Comparison of ENCODE assay signal across 25 cellular contexts in genomic region chr4:88604978-88605678, GRCh38. TPM values are rescaled to one million over a fixed set of nuclear protein-coding genes. Genes with fewer than 3 reads are reported as not detected.
A peak's percentile ranks its signal among the peaks of the same experiment; 100 is the strongest.
DNase-seq lines count a peak whose midpoint lies in the region; ATAC-seq and TF ChIP-seq lines count a peak whose summit lies in the region.
"Had no signal": no experiment of that assay in that cellular context is flagged by ENCODE, and none has a peak within 500 bp of the region (broad histone marks: within the 10 kb centered on the region; RNA-seq: fewer than 3 reads in every experiment).

No MANE protein-coding gene starts in this region.

- no peak overlapping the region for H2BK12ac ChIP-seq in trophoblast cell (ENCODE audit: low read length)

- H2AK5ac ChIP-seq in trophoblast cell (ENCODE audit: low read length) = no peak overlapping the region

- H3K27me3 ChIP-seq in CD4-positive, alpha-beta T cell (ENCODE audit: control insufficient read depth, insufficient read depth, low read length) = no peaks in the 10 kb centered on the region
- H3K27me3 ChIP-seq in trophoblast cell (ENCODE audit: insufficient read depth, low read length) = no peaks in the 10 kb centered on the region

- no peak overlapping the region for H3K27ac Mint-ChIP-seq in activated T-cell treated with anti-CD3 and anti-CD28 coated beads, Interleukin-2, amount 50 U/mL, for 24 hours
- H3K27ac Mint-ChIP-seq in CD4-positive, alpha-beta T cell = peak overlapping the region; percentile 54
- H3K27ac Mint-ChIP-seq in T-cell (peak overlapping the region; percentile 34 to 68), memory B cell (peak overlapping the region; percentile 13)
- no peak overlapping the region for H3K27ac Mint-ChIP-seq in activated CD4-positive, alpha-beta T cell treated with anti-CD3 and anti-CD28 coated beads for 36 hours

- H3K9me3 ChIP-seq in CD4-positive, alpha-beta T cell (ENCODE audit: control insufficient read depth, low read length) = no peaks in the 10 kb centered on the region
- no peaks in the 10 kb centered on the region for H3K9me3 ChIP-seq in trophoblast cell (ENCODE audit: insufficient read depth, low read depth, low read length)
- H3K9me3 ChIP-seq: Caco-2 had no signal

- H3K4me3 ChIP-seq in trophoblast cell (ENCODE audit: low read depth, low read length) = no peak overlapping the region

- H3K36me3 ChIP-seq in trophoblast cell (ENCODE audit: control insufficient read depth in 1 of 2, insufficient read depth in 2 of 2, low read length in 2 of 2) = no peaks in the 10 kb centered on the region

- H2BK120ac ChIP-seq in trophoblast cell (ENCODE audit: insufficient read depth, low read length, poor library complexity) = no peak overlapping the region

- no peak overlapping the region for H4K12ac ChIP-seq in trophoblast cell (ENCODE audit: low read depth, low read length)

- no peak for DNase-seq in activated T-cell treated with anti-CD3 and anti-CD28 coated beads, Interleukin-2, amount 50 U/mL, for 4 hours
- no peak for DNase-seq in activated T-cell treated with anti-CD3 and anti-CD28 coated beads, Interleukin-2, amount 50 U/mL, for 24 hours
- no peak for DNase-seq in CD4-positive, alpha-beta T cell
- DNase-seq in T-cell = no peak
- DNase-seq in memory B cell (ENCODE audit: low spot score in 2 of 2) = no peak
- DNase-seq in activated CD4-positive, alpha-beta T cell treated with anti-CD3 and anti-CD28 coated beads for 36 hours = no peak
- DNase-seq in EL = no peak
- no peak for DNase-seq in trophoblast cell
- DNase-seq: 8988T, ACHN, Caco-2, DMS 273 treated with DMSO at 0.1 percent for 48 hours, DMS79, HCEC 1CT, NCI-H1048, NCI-H1417 treated with DMSO at 0.1 percent for 48 hours, NCI-H1694 treated with DMSO at 0.1 percent for 48 hours, NCI-H2081, NCI-H2171, NCI-H226, NCI-H510A, NCI-H69, RPMI8226, SHP77 treated with DMSO at 0.1 percent for 48 hours had no signal

- no peaks in the 10 kb centered on the region for H3K79me2 ChIP-seq in trophoblast cell (ENCODE audit: control insufficient read depth, insufficient read depth, low read length, poor library complexity)

- POLR2A ChIA-PET in CD4-positive, alpha-beta T cell (lab: Charles Lee) = no interaction called here
- POLR2A ChIA-PET in T-cell (lab: Charles Lee) = interaction anchor here in 1 of 2 donors (1.9 kb wide), 1 partner anchor 8 kb away, joined by 5 read pairs; no protein-coding TSS in a partner anchor
- POLR2A ChIA-PET in activated CD4-positive, alpha-beta T cell treated with anti-CD3 and anti-CD28 coated beads for 36 hours (lab: Charles Lee) = no interaction called here

- H3K14ac ChIP-seq in trophoblast cell (ENCODE audit: low read length) = no peak overlapping the region

- H3K4me3 Mint-ChIP-seq in activated T-cell treated with anti-CD3 and anti-CD28 coated beads, Interleukin-2, amount 50 U/mL, for 4 hours = peak overlapping the region; percentile 6
- no peak overlapping the region for H3K4me3 Mint-ChIP-seq in activated T-cell treated with anti-CD3 and anti-CD28 coated beads, Interleukin-2, amount 50 U/mL, for 24 hours
- H3K4me3 Mint-ChIP-seq in CD4-positive, alpha-beta T cell = no peak overlapping the region
- peak overlapping the region in 1 of 3 donors; percentile 43 for H3K4me3 Mint-ChIP-seq in T-cell
- H3K4me3 Mint-ChIP-seq in memory B cell = no peak overlapping the region
- no peak overlapping the region for H3K4me3 Mint-ChIP-seq in activated CD4-positive, alpha-beta T cell treated with anti-CD3 and anti-CD28 coated beads for 36 hours

- no peak overlapping the region for H3K18ac ChIP-seq in trophoblast cell (ENCODE audit: low read length)

- no peak overlapping the region for H4K8ac ChIP-seq in trophoblast cell (ENCODE audit: low read depth, low read length)

- H3K23ac ChIP-seq in trophoblast cell (ENCODE audit: low read length) = no peak overlapping the region

- no peak overlapping the region for H4K91ac ChIP-seq in trophoblast cell (ENCODE audit: low read depth, low read length)

- no peak for TF ChIP-seq CTCF in CD4-positive, alpha-beta T cell (IDR thresholded peaks at IDR 0.05)

- intact Hi-C loops in CD4-positive, alpha-beta T cell (cut with DNase I, micrococcal nuclease) = no loop called here
- intact Hi-C loops in activated CD4-positive, alpha-beta T cell treated with anti-CD3 and anti-CD28 coated beads for 36 hours (cut with DNase I, micrococcal nuclease) = no loop called here

- no CpG with 5 or more reads among the region's 1 CpG for WGBS in trophoblast cell (ENCODE audit: extremely low coverage, insufficient coverage, insufficient read length)

- H3K27ac ChIP-seq in CD4-positive, alpha-beta T cell (ENCODE audit: low read depth, low read length) = no peak overlapping the region
- no peak overlapping the region for H3K27ac ChIP-seq in trophoblast cell (ENCODE audit: low read depth, low read length)
- H3K27ac ChIP-seq: HL-60 had no signal

- CTCF ChIA-PET in CD4-positive, alpha-beta T cell (lab: Charles Lee) = interaction anchor here (1.1 kb wide), 1 partner anchor 226 kb away, joined by 3 read pairs; the partner anchor contains the start of gene HERC6
- CTCF ChIA-PET in T-cell (lab: Charles Lee) = interaction anchor here in 1 of 2 donors (0.7 kb wide), 1 partner anchor 8 kb away, joined by 3 read pairs; no protein-coding TSS in a partner anchor
- CTCF ChIA-PET in activated CD4-positive, alpha-beta T cell treated with anti-CD3 and anti-CD28 coated beads for 36 hours (lab: Charles Lee) = no interaction called here

- H3K4ac ChIP-seq in trophoblast cell (ENCODE audit: low read depth, low read length) = no peak overlapping the region

- H3K36me3 Mint-ChIP-seq in activated T-cell treated with anti-CD3 and anti-CD28 coated beads, Interleukin-2, amount 50 U/mL, for 4 hours (ENCODE audit: insufficient read depth) = peaks cover 48% of the 10 kb centered on the region
- peaks cover 69% of the 10 kb centered on the region for H3K36me3 Mint-ChIP-seq in activated T-cell treated with anti-CD3 and anti-CD28 coated beads, Interleukin-2, amount 50 U/mL, for 24 hours (ENCODE audit: low read depth)
- peaks cover 85% of the 10 kb centered on the region for H3K36me3 Mint-ChIP-seq in CD4-positive, alpha-beta T cell (ENCODE audit: low read depth)
- peaks cover 75% of the 10 kb centered on the region for H3K36me3 Mint-ChIP-seq in T-cell
- H3K36me3 Mint-ChIP-seq in memory B cell = peaks cover 42% of the 10 kb centered on the region
- H3K36me3 Mint-ChIP-seq in activated CD4-positive, alpha-beta T cell treated with anti-CD3 and anti-CD28 coated beads for 36 hours (ENCODE audit: low read depth) = peaks cover 55% of the 10 kb centered on the region

- peaks cover 60% of the 10 kb centered on the region for H3K4me1 Mint-ChIP-seq in activated T-cell treated with anti-CD3 and anti-CD28 coated beads, Interleukin-2, amount 50 U/mL, for 4 hours (ENCODE audit: low read depth)
- H3K4me1 Mint-ChIP-seq in activated T-cell treated with anti-CD3 and anti-CD28 coated beads, Interleukin-2, amount 50 U/mL, for 24 hours (ENCODE audit: low read depth) = peaks cover 62% of the 10 kb centered on the region
- H3K4me1 Mint-ChIP-seq in CD4-positive, alpha-beta T cell (ENCODE audit: low read depth) = peaks cover 78% of the 10 kb centered on the region
- H3K4me1 Mint-ChIP-seq in T-cell (peaks cover 67 to 75% (median 69%) of the 10 kb centered on the region in 3 donors), memory B cell (peaks cover 24% of the 10 kb centered on the region)
- peaks cover 58% of the 10 kb centered on the region for H3K4me1 Mint-ChIP-seq in activated CD4-positive, alpha-beta T cell treated with anti-CD3 and anti-CD28 coated beads for 36 hours

- H3K27me3 Mint-ChIP-seq in activated T-cell treated with anti-CD3 and anti-CD28 coated beads, Interleukin-2, amount 50 U/mL, for 4 hours (ENCODE audit: low read depth) = no peaks in the 10 kb centered on the region
- no peaks in the 10 kb centered on the region for H3K27me3 Mint-ChIP-seq in activated T-cell treated with anti-CD3 and anti-CD28 coated beads, Interleukin-2, amount 50 U/mL, for 24 hours
- H3K27me3 Mint-ChIP-seq in CD4-positive, alpha-beta T cell = no peaks in the 10 kb centered on the region
- H3K27me3 Mint-ChIP-seq in T-cell (no peaks in the 10 kb centered on the region), memory B cell (no peaks in the 10 kb centered on the region)
- no peaks in the 10 kb centered on the region for H3K27me3 Mint-ChIP-seq in activated CD4-positive, alpha-beta T cell treated with anti-CD3 and anti-CD28 coated beads for 36 hours

- ATAC-seq in activated T-cell treated with anti-CD3 and anti-CD28 coated beads, Interleukin-2, amount 50 U/mL, for 4 hours = no peak
- no peak for ATAC-seq in CD4-positive, alpha-beta T cell (ENCODE audit: poor library complexity)
- no peak for ATAC-seq in T-cell (replicated peaks in 1 of 4)
- no peak for ATAC-seq in memory B cell (ENCODE audit: low read depth)
- no peak for ATAC-seq in activated CD4-positive, alpha-beta T cell treated with anti-CD3 and anti-CD28 coated beads for 36 hours

- H2AFZ ChIP-seq in trophoblast cell (ENCODE audit: insufficient read depth, low read length, poor library complexity) = no peak overlapping the region

- no peak overlapping the region for H3K9ac ChIP-seq in trophoblast cell (ENCODE audit: low read length)

- H2BK5ac ChIP-seq in trophoblast cell (ENCODE audit: low read depth, low read length, poor library complexity) = no peak overlapping the region

- H3K4me2 ChIP-seq in trophoblast cell (ENCODE audit: low read length) = no peak overlapping the region

- no peaks in the 10 kb centered on the region for H3K79me1 ChIP-seq in trophoblast cell (ENCODE audit: low read length)

- H3K4me1 ChIP-seq in trophoblast cell (ENCODE audit: control insufficient read depth in 1 of 2, insufficient read depth in 2 of 2, low read length in 2 of 2) = no peaks in the 10 kb centered on the region
- H3K4me1 ChIP-seq: Caco-2 had no signal

- H3K9me3 Mint-ChIP-seq in activated T-cell treated with anti-CD3 and anti-CD28 coated beads, Interleukin-2, amount 50 U/mL, for 4 hours = peaks cover 5% of the 10 kb centered on the region
- H3K9me3 Mint-ChIP-seq in activated T-cell treated with anti-CD3 and anti-CD28 coated beads, Interleukin-2, amount 50 U/mL, for 24 hours = peaks cover 9% of the 10 kb centered on the region
- H3K9me3 Mint-ChIP-seq in CD4-positive, alpha-beta T cell = peaks cover 4% of the 10 kb centered on the region
- H3K9me3 Mint-ChIP-seq in T-cell (peaks cover 2 to 5% (median 3%) of the 10 kb centered on the region in 3 donors), memory B cell (peaks cover 3% of the 10 kb centered on the region)
- peaks cover 14% of the 10 kb centered on the region for H3K9me3 Mint-ChIP-seq in activated CD4-positive, alpha-beta T cell treated with anti-CD3 and anti-CD28 coated beads for 36 hours (ENCODE audit: low read depth)

RNA-seq across cellular contexts. Expression of gene HERC3, which starts 12.8 kb away (rescaled TPM):
- total RNA-seq in activated T-cell treated with anti-CD3 and anti-CD28 coated beads, Interleukin-2, amount 50 U/mL, for 4 hours = 10 to 100 TPM; 11.4 to 13.6 (median 13.3) TPM
- total RNA-seq in CD4-positive, alpha-beta T cell = 10 to 100 TPM; 63.1 to 66.4 TPM
- 10 to 100 TPM; 68.4 to 91.5 (median 73.6) TPM for total RNA-seq in T-cell
- 10 to 100 TPM; 26.2 to 41.8 TPM for total RNA-seq in activated CD4-positive, alpha-beta T cell treated with anti-CD3 and anti-CD28 coated beads for 36 hours
- polyA plus RNA-seq in trophoblast cell (2013) = 3.0 and 3.5 TPM in 2 replicates

Comparison
In these comparisons a context has a peak if more than half of its experiments do, and no peak if none do; other contexts are left out.
1. H3K27ac Mint-ChIP-seq: peak in CD4-positive, alpha-beta T cell (single experiment), T-cell (2 of 2) and memory B cell (single experiment); none in activated T-cell treated with anti-CD3 and anti-CD28 coated beads, Interleukin-2, amount 50 U/mL, for 24 hours (single experiment) and activated CD4-positive, alpha-beta T cell treated with anti-CD3 and anti-CD28 coated beads for 36 hours (single experiment).